ENCODE assay signal across 11 cellular contexts in genomic region chr5:15640116-15640515, GRCh38.
"Had no signal": no experiment of that assay in that cellular context is flagged by ENCODE, and none has a peak within 500 bp of the region (broad histone marks: within the 10 kb centered on the region; RNA-seq: fewer than 3 reads in every experiment).

No MANE protein-coding gene starts in this region.

- H3K36me3 ChIP-seq: HAP-1 had no signal

- ATAC-seq: GM23338, HCT116 had no signal

- H3K4me1 ChIP-seq: HAP-1 had no signal

- H3K27ac Mint-ChIP-seq: GM23338, H9, HFFc6 had no signal

- H2AFZ ChIP-seq: GM23248, GM23338 had no signal

- H3K4me3 Mint-ChIP-seq: GM23338, H9, HFFc6 had no signal

- H3K4me3 ChIP-seq: GM23248, GM23338, HAP-1 had no signal

- H3K9me3 ChIP-seq: HAP-1 had no signal

- H3K9me3 Mint-ChIP-seq: HFFc6 had no signal

- H3K4me2 ChIP-seq: GM23338 had no signal

- DNase-seq: GM23248, GOT3, H7, H9, HCEC 1CT, HFFc6 had no signal

- FAIRE-seq: H1, H54 had no signal

- H3K27ac ChIP-seq: GM23248 had no signal
